ENCODE assay signal across 19 cellular contexts in the genomic region with DNA sequence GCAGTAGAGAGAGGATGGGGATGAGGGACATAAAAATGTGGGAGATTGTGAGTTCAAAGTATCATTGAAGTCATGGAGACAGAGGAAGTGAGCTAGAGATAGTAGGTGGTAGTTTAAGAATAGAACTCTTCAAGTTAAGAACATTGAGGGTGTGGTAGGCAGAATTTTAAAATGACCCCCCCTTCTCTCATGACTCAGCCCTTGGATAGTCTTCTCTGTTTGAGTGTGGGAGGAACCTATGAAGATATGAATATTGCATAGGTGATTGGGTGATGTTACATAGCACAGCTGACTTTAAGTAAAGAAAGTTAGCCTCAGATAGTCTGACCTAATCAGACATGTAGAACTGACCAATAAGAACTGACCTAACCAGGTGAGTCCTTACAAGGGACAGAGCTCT.
DNase-seq lines count a peak whose midpoint lies in the region; ATAC-seq, FAIRE-seq and TF ChIP-seq lines count a peak whose summit lies in the region.
"Had no signal": no experiment of that assay in that cellular context is flagged by ENCODE, and none has a peak within 500 bp of the region (broad histone marks: within the 10 kb centered on the region; RNA-seq: fewer than 3 reads in every experiment).

No MANE protein-coding gene starts in this region.

- H3K27ac ChIP-seq in foreskin keratinocyte, result no peak overlapping the region
- H3K27ac ChIP-seq: esophagus squamous epithelium, heart right ventricle, tibial artery had no signal

- DNase-seq in AG20443 (ENCODE audit: low spot score), result peak; percentile 13
- DNase-seq in CD1c-positive myeloid dendritic cell (ENCODE audit: extremely low spot score), result peak; percentile 45
- DNase-seq in activated naive CD8-positive, alpha-beta T cell treated with anti-CD3 and anti-CD28 coated beads, Interleukin-2, amount 50 U/mL, for 24 hours, result no peak
- DNase-seq in foreskin keratinocyte, result peak; percentile 42
- no peak for DNase-seq in GM19239 (ENCODE audit: insufficient read length, low spot score)
- no peak for DNase-seq in SKM-1 treated with dmso at 0.1 percent for 144 hours (lab: John Stamatoyannopoulos, UW; ENCODE audit: unreplicated experiment)
- DNase-seq: activated CD4-positive, alpha-beta T cell treated with anti-CD3 and anti-CD28 coated beads, Interleukin-2, amount 10 ng/mL, durations not matched to agents 7 days and 5 days; amygdala; Caco-2; cerebellar nuclear complex; effector CD4-positive, alpha-beta T cell; esophagus squamous epithelium; heart right ventricle; KBM-7; NCI-H1048; NCI-H2081; NCI-H510A treated with DMSO at 0.1 percent for 48 hours; tibial artery had no signal

- TF ChIP-seq CTCF in foreskin keratinocyte (conservative IDR thresholded peaks at IDR 0.05), result no peak

- H3K4me1 Mint-ChIP-seq in activated naive CD8-positive, alpha-beta T cell treated with anti-CD3 and anti-CD28 coated beads, Interleukin-2, amount 50 U/mL, for 24 hours, result peaks cover 53% of the 10 kb centered on the region

- no peaks in the 10 kb centered on the region for H3K27me3 Mint-ChIP-seq in activated naive CD8-positive, alpha-beta T cell treated with anti-CD3 and anti-CD28 coated beads, Interleukin-2, amount 50 U/mL, for 24 hours
- H3K27me3 Mint-ChIP-seq: activated CD4-positive, alpha-beta T cell treated with anti-CD3 and anti-CD28 coated beads, Interleukin-2, amount 10 ng/mL, durations not matched to agents 7 days and 5 days had no signal

- no peak overlapping the region for H3K27ac Mint-ChIP-seq in activated naive CD8-positive, alpha-beta T cell treated with anti-CD3 and anti-CD28 coated beads, Interleukin-2, amount 50 U/mL, for 24 hours

- H3K4me3 Mint-ChIP-seq in activated naive CD8-positive, alpha-beta T cell treated with anti-CD3 and anti-CD28 coated beads, Interleukin-2, amount 50 U/mL, for 24 hours, result no peak overlapping the region
- H3K4me3 Mint-ChIP-seq: activated CD4-positive, alpha-beta T cell treated with anti-CD3 and anti-CD28 coated beads, Interleukin-2, amount 10 ng/mL, durations not matched to agents 7 days and 5 days had no signal

- ATAC-seq in activated naive CD8-positive, alpha-beta T cell treated with anti-CD3 and anti-CD28 coated beads, Interleukin-2, amount 50 U/mL, for 24 hours, result peak; percentile 45
- ATAC-seq in foreskin keratinocyte, result no peak
- ATAC-seq in GM19395 (IDR thresholded peaks at IDR 0.05; ENCODE audit: unreplicated experiment), result no peak

- H3K9me3 Mint-ChIP-seq in activated naive CD8-positive, alpha-beta T cell treated with anti-CD3 and anti-CD28 coated beads, Interleukin-2, amount 50 U/mL, for 24 hours, result peaks cover 18% of the 10 kb centered on the region

- H3K4me1 ChIP-seq in foreskin keratinocyte, result peaks cover 3% of the 10 kb centered on the region
- H3K4me1 ChIP-seq: Caco-2 had no signal

- H3K27me3 ChIP-seq in foreskin keratinocyte, result no peaks in the 10 kb centered on the region
- H3K27me3 ChIP-seq: esophagus squamous epithelium, heart right ventricle, tibial artery had no signal

- no peak for FAIRE-seq in GM19239 (lab: Jason Lieb, UNC)

- H3K36me3 Mint-ChIP-seq in activated naive CD8-positive, alpha-beta T cell treated with anti-CD3 and anti-CD28 coated beads, Interleukin-2, amount 50 U/mL, for 24 hours (ENCODE audit: low read depth), result peaks cover 10% of the 10 kb centered on the region

Comparison
In these comparisons a context has a peak if more than half of its experiments do, and no peak if none do; other contexts are left out.
1. DNase-seq: peak in AG20443 (single experiment), CD1c-positive myeloid dendritic cell (single experiment) and foreskin keratinocyte (2 of 2); none in activated naive CD8-positive, alpha-beta T cell treated with anti-CD3 and anti-CD28 coated beads, Interleukin-2, amount 50 U/mL, for 24 hours (single experiment), GM19239 (single experiment) and SKM-1 treated with dmso at 0.1 percent for 144 hours (single experiment).